Comparison of ENCODE assay signal across 8 cellular contexts in genomic region chr12:107477018-107477417, GRCh38.
"Had no signal": no experiment of that assay in that cellular context is flagged by ENCODE, and none has a peak within 500 bp of the region (broad histone marks: within the 10 kb centered on the region; RNA-seq: fewer than 3 reads in every experiment).

No MANE protein-coding gene starts in this region.

- ATAC-seq: GM12878 had no signal

- H3K4me3 ChIP-seq: GM12878 had no signal

- DNase-seq: GDM1, GF-D8 had no signal

- FAIRE-seq: G401.6, GM12878, GM12891, GM12892, GM18507, GM19239 had no signal
